8 cellular contexts compared by ENCODE assay signal in the genomic region with DNA sequence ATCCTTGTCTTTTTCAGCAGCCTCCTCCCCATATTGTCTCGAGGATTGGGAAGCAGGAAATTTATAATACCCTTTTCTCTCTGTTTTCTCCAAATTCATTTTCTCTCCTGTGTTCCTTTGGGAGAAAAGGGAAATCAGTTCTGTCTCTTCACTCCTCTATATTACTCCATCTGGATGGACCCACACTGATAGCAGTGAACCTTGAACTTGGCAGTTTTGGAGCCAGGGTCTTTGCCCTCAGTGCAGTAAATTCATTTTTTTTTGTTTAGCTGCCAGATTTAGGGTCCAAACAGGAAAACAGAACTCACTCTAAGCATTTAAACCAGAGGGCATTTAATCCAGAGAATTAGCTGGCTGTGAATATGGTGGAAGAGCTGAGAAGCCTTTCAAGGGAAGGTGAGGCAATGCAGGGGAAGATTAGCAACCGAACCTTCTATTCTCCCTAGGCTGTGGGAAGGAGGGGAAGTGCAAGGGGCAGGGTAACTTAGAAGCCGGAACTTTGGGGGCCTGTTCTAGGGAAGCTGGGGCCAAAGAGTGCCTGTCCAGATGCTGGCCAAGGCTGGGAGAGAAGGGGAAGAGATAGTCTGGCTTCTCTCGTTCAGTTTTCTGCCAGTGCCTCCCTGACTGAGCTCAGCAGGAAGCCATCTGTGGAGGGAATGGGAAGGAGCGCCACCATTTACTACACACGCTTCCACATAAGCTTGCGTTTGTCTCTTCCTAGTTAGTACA. TPM values are rescaled to one million over a fixed set of nuclear protein-coding genes. Genes with fewer than 3 reads are reported as not detected.
DNase-seq lines count a peak whose midpoint lies in the region; ATAC-seq and TF ChIP-seq lines count a peak whose summit lies in the region.

No MANE protein-coding gene starts in this region.

- no peak overlapping the region for H3K27ac ChIP-seq in IMR-90 (ENCODE audit: insufficient read depth, low read length)

- H3K4ac ChIP-seq in IMR-90 (ENCODE audit: low read depth, low read length) = no peak overlapping the region

- POLR2A ChIA-PET in IMR-90 (lab: Charles Lee; ENCODE audit: unreplicated experiment) (no interaction called here), HEK293T (lab: Yijun Ruan, JAX) (interaction anchor here (0.9 to 1.3 kb wide), 2 partner anchors 26 to 28 kb away, joined by 3 read pairs; a partner anchor contains a TSS)

- H3K4me1 ChIP-seq in IMR-90 (ENCODE audit: control insufficient read depth, insufficient read depth, low read length) = peaks cover 1% of the 10 kb centered on the region; the same call in 1 of the 2 replicates

- in situ Hi-C loops in IMR-90 (cut with MboI; ENCODE audit: low sequenced_read_pairs) = loop anchor here (5.0 kb wide), 1 partner anchor 107 kb away; no protein-coding TSS in a partner anchor

- H4K91ac ChIP-seq in IMR-90 (ENCODE audit: insufficient read depth, low read depth, low read length) = no peak overlapping the region

- no peaks in the 10 kb centered on the region for H3K9me3 Mint-ChIP-seq in activated T-helper 1 cell treated with anti-CD3 and anti-CD28 coated beads, Interleukin-12 subunit alpha, Interleukin-12 subunit beta, Interleukin-2, Interleukin-4 antibody, amounts not matched to agents 30 ng/mL and 10 ng/mL and 1 ng/mL, durations not matched to agents 14 hours and 24 hours and 36 hours

- TF ChIP-seq RAD21 in IMR-90 (IDR thresholded peaks at IDR 0.05; ENCODE audit: low read length) = no peak

- TF ChIP-seq CTCF in IMR-90 (conservative IDR thresholded peaks at IDR 0.05; ENCODE audit: low read depth, low read length) = no peak

- DNase-seq in CMK (ENCODE audit: low read depth) (peak; percentile 47), IMR-90 (no peak), medulla oblongata (ENCODE audit: extremely low spot score) (peak; percentile 51), HEK293T (ENCODE audit: extremely low spot score) (no peak), NCI-H128 (lab: John Stamatoyannopoulos, UW; ENCODE audit: unreplicated experiment) (no peak), HuH-7.5 (ENCODE audit: low spot score) (no peak)
- no peak for DNase-seq in activated T-helper 1 cell treated with anti-CD3 and anti-CD28 coated beads, Interleukin-12 subunit alpha, Interleukin-12 subunit beta, Interleukin-2, Interleukin-4 antibody, amounts not matched to agents 30 ng/mL and 10 ng/mL and 1 ng/mL, durations not matched to agents 14 hours and 24 hours and 36 hours (ENCODE audit: low spot score)
- no peak for DNase-seq in activated CD8-positive, alpha-beta memory T cell treated with anti-CD3 and anti-CD28 coated beads, Interleukin-2, amount 50 U/mL, for 48 hours

- no peaks in the 10 kb centered on the region for H4K20me1 ChIP-seq in IMR-90 (ENCODE audit: insufficient read depth, low read length)

- no peak overlapping the region for H2BK5ac ChIP-seq in IMR-90 (ENCODE audit: low read depth, low read length, poor library complexity, severe bottlenecking)

- no peak overlapping the region for H3K4me3 ChIP-seq in IMR-90 (ENCODE audit: insufficient read depth, low read depth, low read length)

- H3K9me3 ChIP-seq in IMR-90 (ENCODE audit: control insufficient read depth, insufficient read depth, low read length) = no peaks in the 10 kb centered on the region

- peaks cover 13% of the 10 kb centered on the region for H3K4me1 Mint-ChIP-seq in activated T-helper 1 cell treated with anti-CD3 and anti-CD28 coated beads, Interleukin-12 subunit alpha, Interleukin-12 subunit beta, Interleukin-2, Interleukin-4 antibody, amounts not matched to agents 30 ng/mL and 10 ng/mL and 1 ng/mL, durations not matched to agents 14 hours and 24 hours and 36 hours (ENCODE audit: low read depth)

- H2BK120ac ChIP-seq in IMR-90 (ENCODE audit: low read depth, low read length) = no peak overlapping the region

- H3K56ac ChIP-seq in IMR-90 (ENCODE audit: extremely low read depth, insufficient read depth, low read length) = no peak overlapping the region

- no peaks in the 10 kb centered on the region; the same call in 1 of the 2 replicates for H3K9me1 ChIP-seq in IMR-90 (ENCODE audit: insufficient read depth, low read length)

- H3K79me1 ChIP-seq in IMR-90 (ENCODE audit: low read depth in 1 of 2, low read length in 2 of 2) = no peaks in the 10 kb centered on the region

- no TSS peak for BruUV-seq in IMR-90 (replicated peaks; lab: Mats Ljungman, UMichigan)

- peak overlapping the region; percentile 55 for H2AFZ ChIP-seq in IMR-90 (replicated peaks; ENCODE audit: low read length, poor library complexity)

- no peak overlapping the region for H3K14ac ChIP-seq in IMR-90 (replicated peaks; ENCODE audit: low read depth, low read length)

- H3K36me3 ChIP-seq in IMR-90 (ENCODE audit: control insufficient read depth, insufficient read depth, low read length) = no peaks in the 10 kb centered on the region

- H2BK20ac ChIP-seq in IMR-90 (ENCODE audit: low read depth, low read length) = no peak overlapping the region

- no peak overlapping the region for H4K5ac ChIP-seq in IMR-90 (ENCODE audit: low read depth, low read length)

- no peak overlapping the region for H3K4me2 ChIP-seq in IMR-90 (ENCODE audit: low read depth, low read length)

- intact Hi-C loops in IMR-90 (cut with micrococcal nuclease) = no loop called here
- intact Hi-C loops in activated T-helper 1 cell treated with anti-CD3 and anti-CD28 coated beads, Interleukin-12 subunit alpha, Interleukin-12 subunit beta, Interleukin-2, Interleukin-4 antibody, amounts not matched to agents 30 ng/mL and 10 ng/mL and 1 ng/mL, durations not matched to agents 14 hours and 24 hours and 36 hours (cut with micrococcal nuclease) = no loop called here

- H2AK9ac ChIP-seq in IMR-90 (replicated peaks; ENCODE audit: low read depth, low read length, poor library complexity) = no peak overlapping the region

- no peak overlapping the region for H4K8ac ChIP-seq in IMR-90 (ENCODE audit: low read depth in 2 of 2, low read length in 2 of 2)

- H3K4me3 Mint-ChIP-seq in activated T-helper 1 cell treated with anti-CD3 and anti-CD28 coated beads, Interleukin-12 subunit alpha, Interleukin-12 subunit beta, Interleukin-2, Interleukin-4 antibody, amounts not matched to agents 30 ng/mL and 10 ng/mL and 1 ng/mL, durations not matched to agents 14 hours and 24 hours and 36 hours = no peak overlapping the region

- no peak overlapping the region for H3K18ac ChIP-seq in IMR-90 (ENCODE audit: low read depth, low read length)

- no peak for ATAC-seq in IMR-90 (ENCODE audit: low read depth)

- no peak overlapping the region for H2AK5ac ChIP-seq in IMR-90 (ENCODE audit: low read depth, low read length)

- H3K36me3 Mint-ChIP-seq in activated T-helper 1 cell treated with anti-CD3 and anti-CD28 coated beads, Interleukin-12 subunit alpha, Interleukin-12 subunit beta, Interleukin-2, Interleukin-4 antibody, amounts not matched to agents 30 ng/mL and 10 ng/mL and 1 ng/mL, durations not matched to agents 14 hours and 24 hours and 36 hours (ENCODE audit: low read depth) = peaks cover 5% of the 10 kb centered on the region

- no peak for TF ChIP-seq POLR2A in IMR-90 (IDR thresholded peaks at IDR 0.05; ENCODE audit: low read depth, low read length)

- no CpG with 5 or more reads among the region's 7 CpGs for whole genome bisulfite sequencing in IMR-90 (ENCODE audit: extremely low coverage in 2 of 2, insufficient read length in 1 of 2), 2 experiments

- H2BK15ac ChIP-seq in IMR-90 (ENCODE audit: low read depth, low read length) = no peak overlapping the region

- dilution Hi-C loops in IMR-90 (cut with HindIII; ENCODE audit: low sequenced_read_pairs, unreplicated experiment) = no loop called here

- H3K27ac Mint-ChIP-seq in activated T-helper 1 cell treated with anti-CD3 and anti-CD28 coated beads, Interleukin-12 subunit alpha, Interleukin-12 subunit beta, Interleukin-2, Interleukin-4 antibody, amounts not matched to agents 30 ng/mL and 10 ng/mL and 1 ng/mL, durations not matched to agents 14 hours and 24 hours and 36 hours = peak overlapping the region; percentile 25

- H3K27me3 Mint-ChIP-seq in activated T-helper 1 cell treated with anti-CD3 and anti-CD28 coated beads, Interleukin-12 subunit alpha, Interleukin-12 subunit beta, Interleukin-2, Interleukin-4 antibody, amounts not matched to agents 30 ng/mL and 10 ng/mL and 1 ng/mL, durations not matched to agents 14 hours and 24 hours and 36 hours (ENCODE audit: insufficient read depth) = no peaks in the 10 kb centered on the region

- no peak overlapping the region for H3K23ac ChIP-seq in IMR-90 (ENCODE audit: low read depth, low read length)

- H3K27me3 ChIP-seq in IMR-90 (ENCODE audit: control insufficient read depth, insufficient read depth, low read length) = peaks cover 27% of the 10 kb centered on the region

- CTCF ChIA-PET in IMR-90 (lab: Yijun Ruan, JAX) = interaction anchor here (0.6 to 0.7 kb wide), 2 partner anchors 51 to 611 kb away, joined by 3 read pairs; no protein-coding TSS in a partner anchor
- CTCF ChIA-PET in HEK293T (lab: Yijun Ruan, JAX) = interaction anchor here (1.0 to 1.9 kb wide), 3 partner anchors 15 to 171 kb away, joined by 4 to 6 read pairs (median 5); no protein-coding TSS in a partner anchor

- H3K9ac ChIP-seq in IMR-90 (ENCODE audit: low read depth, low read length) = no peak overlapping the region

RNA-seq across cellular contexts. Expression of a gene that starts 16.3 kb away (rescaled TPM):
- 5.2 and 6.4 TPM in 2 replicates for total RNA-seq in IMR-90 (2012; rRNA removed)
- 29.9 and 35.7 TPM in 2 replicates for polyA plus RNA-seq in IMR-90 (2012; rRNA removed)
- polyA plus RNA-seq in IMR-90 (2012; cell fraction: cytosol; rRNA removed) = 12.3 and 21.9 TPM in 2 replicates
- polyA plus RNA-seq in IMR-90 (2012; cell fraction: nucleus; rRNA removed; ENCODE audit: low replicate concordance) = 47.1 and 127 TPM in 2 replicates
- 9.3 and 10.4 TPM in 2 replicates for total RNA-seq in activated T-helper 1 cell treated with anti-CD3 and anti-CD28 coated beads, Interleukin-12 subunit alpha, Interleukin-12 subunit beta, Interleukin-2, Interleukin-4 antibody, amounts not matched to agents 30 ng/mL and 10 ng/mL and 1 ng/mL, durations not matched to agents 14 hours and 24 hours and 36 hours

RNA-seq across cellular contexts. Expression of a gene that starts 21.0 kb away (rescaled TPM):
- total RNA-seq in IMR-90 (2012; rRNA removed) = not detected in 2 replicates
- polyA plus RNA-seq in IMR-90 (2012; rRNA removed) = not detected in 2 replicates
- polyA plus RNA-seq in IMR-90 (2012; cell fraction: cytosol; rRNA removed) = not detected in 2 replicates
- polyA plus RNA-seq in IMR-90 (2012; cell fraction: nucleus; rRNA removed; ENCODE audit: low replicate concordance) = not detected in 2 replicates
- not detected in 2 replicates for total RNA-seq in activated T-helper 1 cell treated with anti-CD3 and anti-CD28 coated beads, Interleukin-12 subunit alpha, Interleukin-12 subunit beta, Interleukin-2, Interleukin-4 antibody, amounts not matched to agents 30 ng/mL and 10 ng/mL and 1 ng/mL, durations not matched to agents 14 hours and 24 hours and 36 hours

RNA-seq across cellular contexts. Expression of a gene that starts 26.0 kb away (rescaled TPM):
- 10.2 and 10.8 TPM in 2 replicates for total RNA-seq in IMR-90 (2012; rRNA removed)
- 13.5 and 14.3 TPM in 2 replicates for polyA plus RNA-seq in IMR-90 (2012; rRNA removed)
- 7.7 and 11.0 TPM in 2 replicates for polyA plus RNA-seq in IMR-90 (2012; cell fraction: cytosol; rRNA removed)
- polyA plus RNA-seq in IMR-90 (2012; cell fraction: nucleus; rRNA removed; ENCODE audit: low replicate concordance) = 23.7 and 25.1 TPM in 2 replicates
- total RNA-seq in activated T-helper 1 cell treated with anti-CD3 and anti-CD28 coated beads, Interleukin-12 subunit alpha, Interleukin-12 subunit beta, Interleukin-2, Interleukin-4 antibody, amounts not matched to agents 30 ng/mL and 10 ng/mL and 1 ng/mL, durations not matched to agents 14 hours and 24 hours and 36 hours = 18.4 and 18.9 TPM in 2 replicates

RNA-seq across cellular contexts. Expression of a gene that starts 26.0 kb away (rescaled TPM):
- total RNA-seq in IMR-90 (2012; rRNA removed) = 14.2 and 18.1 TPM in 2 replicates
- 37.0 and 38.2 TPM in 2 replicates for polyA plus RNA-seq in IMR-90 (2012; rRNA removed)
- 16.3 and 18.2 TPM in 2 replicates for polyA plus RNA-seq in IMR-90 (2012; cell fraction: cytosol; rRNA removed)
- polyA plus RNA-seq in IMR-90 (2012; cell fraction: nucleus; rRNA removed; ENCODE audit: low replicate concordance) = 206 and 250 TPM in 2 replicates
- total RNA-seq in activated T-helper 1 cell treated with anti-CD3 and anti-CD28 coated beads, Interleukin-12 subunit alpha, Interleukin-12 subunit beta, Interleukin-2, Interleukin-4 antibody, amounts not matched to agents 30 ng/mL and 10 ng/mL and 1 ng/mL, durations not matched to agents 14 hours and 24 hours and 36 hours = 54.7 and 58.4 TPM in 2 replicates

RNA-seq across cellular contexts. Expression of a gene that starts 37.0 kb away (rescaled TPM):
- total RNA-seq in IMR-90 (2012; rRNA removed) = 0.28 and 0.72 TPM in 2 replicates
- 0.62 and 0.84 TPM in 2 replicates for polyA plus RNA-seq in IMR-90 (2012; rRNA removed)
- polyA plus RNA-seq in IMR-90 (2012; cell fraction: cytosol; rRNA removed) = 0.35 and 0.49 TPM in 2 replicates
- 4.4 and 5.1 TPM in 2 replicates for polyA plus RNA-seq in IMR-90 (2012; cell fraction: nucleus; rRNA removed; ENCODE audit: low replicate concordance)
- total RNA-seq in activated T-helper 1 cell treated with anti-CD3 and anti-CD28 coated beads, Interleukin-12 subunit alpha, Interleukin-12 subunit beta, Interleukin-2, Interleukin-4 antibody, amounts not matched to agents 30 ng/mL and 10 ng/mL and 1 ng/mL, durations not matched to agents 14 hours and 24 hours and 36 hours = 0.66 and 1.0 TPM in 2 replicates

Comparison
In these comparisons a context has a peak if more than half of its experiments do, and no peak if none do; other contexts are left out.
1. DNase-seq: peak in CMK (single experiment) and medulla oblongata (single experiment); none in IMR-90 (single experiment), activated T-helper 1 cell treated with anti-CD3 and anti-CD28 coated beads, Interleukin-12 subunit alpha, Interleukin-12 subunit beta, Interleukin-2, Interleukin-4 antibody, amounts not matched to agents 30 ng/mL and 10 ng/mL and 1 ng/mL, durations not matched to agents 14 hours and 24 hours and 36 hours (single experiment), HEK293T (single experiment), NCI-H128 (single experiment), activated CD8-positive, alpha-beta memory T cell treated with anti-CD3 and anti-CD28 coated beads, Interleukin-2, amount 50 U/mL, for 48 hours (single experiment) and HuH-7.5 (single experiment).